In the genomic region with DNA sequence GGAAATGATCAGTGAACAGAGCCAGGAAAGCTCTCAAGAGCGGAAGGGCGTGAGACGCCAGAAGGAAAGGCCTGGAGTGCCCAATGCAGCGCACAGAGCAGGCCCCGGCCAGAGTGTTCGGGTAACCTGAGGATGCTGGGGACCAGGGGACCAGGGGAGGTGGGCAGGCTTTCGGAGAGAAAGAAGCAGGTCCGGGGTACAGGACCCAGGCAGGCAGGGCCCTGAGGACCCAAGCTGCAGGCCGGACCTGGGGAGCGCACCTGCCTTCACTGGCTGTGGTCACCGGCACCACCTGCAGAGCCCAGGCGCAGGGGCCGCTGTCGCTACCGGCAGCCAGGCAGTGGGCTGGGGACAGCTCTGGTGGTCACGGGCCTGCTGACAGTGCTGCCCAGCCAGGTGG, we compare ENCODE assay signal across 25 cellular contexts.
DNase-seq lines count a peak whose midpoint lies in the region; ATAC-seq, FAIRE-seq and TF ChIP-seq lines count a peak whose summit lies in the region.
"Had no signal": no experiment of that assay in that cellular context is flagged by ENCODE, and none has a peak within 500 bp of the region (broad histone marks: within the 10 kb centered on the region; RNA-seq: fewer than 3 reads in every experiment).

No MANE protein-coding gene starts in this region.

- no peaks in the 10 kb centered on the region for H3K9me3 ChIP-seq in K562 (replicated peaks; ENCODE audit: control insufficient read depth, insufficient read depth, low read depth, low read length)
- H3K9me3 ChIP-seq in trophoblast cell (ENCODE audit: insufficient read depth, low read depth, low read length) = peaks cover 16% of the 10 kb centered on the region

- peaks cover 14% of the 10 kb centered on the region for H3K36me3 Mint-ChIP-seq in memory B cell
- peaks cover 33% of the 10 kb centered on the region for H3K36me3 Mint-ChIP-seq in type B pancreatic cell

- in situ Hi-C loops in K562 (cut with MboI) = no loop called here

- TF ChIP-seq EP300 in K562 (IDR thresholded peaks at IDR 0.05; ENCODE audit: low read length) = no peak

- no peak overlapping the region for H2BK12ac ChIP-seq in trophoblast cell (ENCODE audit: low read length)

- 81% methylated on average over 7 of the region's 16 CpGs for WGBS in K562 (ENCODE audit: insufficient coverage, low coverage, missing lambda C conversion rate)
- WGBS in trophoblast cell (ENCODE audit: extremely low coverage, insufficient coverage, insufficient read length) = no CpG with 5 or more reads among the region's 16 CpGs

- H3K4me3 Mint-ChIP-seq in memory B cell = no peak overlapping the region
- H3K4me3 Mint-ChIP-seq in type B pancreatic cell = no peak overlapping the region
- H3K4me3 Mint-ChIP-seq: activated naive CD4-positive, alpha-beta T cell treated with anti-CD3 and anti-CD28 coated beads, Interleukin-2, amount 50 U/mL, for 24 hours; activated T-cell treated with anti-CD3 and anti-CD28 coated beads, Interleukin-2, amount 50 U/mL, for 24 hours; H9 had no signal

- H3K9ac ChIP-seq in K562 (ENCODE audit: insufficient read depth in 1 of 2, low read depth in 2 of 2, low read length in 2 of 2) (no peak overlapping the region; a peak in 1 of 4 replicates), trophoblast cell (ENCODE audit: low read length) (no peak overlapping the region)

- H2AK5ac ChIP-seq in trophoblast cell (ENCODE audit: low read length) = no peak overlapping the region

- FAIRE-seq in K562 (lab: Jason Lieb, UNC) = no peak

- H3K14ac ChIP-seq in trophoblast cell (ENCODE audit: low read length) = no peak overlapping the region

- H3K27ac Mint-ChIP-seq in memory B cell (peak overlapping the region; percentile 62), type B pancreatic cell (peak overlapping the region; percentile 12)
- H3K27ac Mint-ChIP-seq: activated T-cell treated with anti-CD3 and anti-CD28 coated beads, Interleukin-2, amount 50 U/mL, for 24 hours; H9 had no signal

- no peak overlapping the region for H2BK5ac ChIP-seq in trophoblast cell (ENCODE audit: low read depth, low read length, poor library complexity)

- no peak overlapping the region for H2BK120ac ChIP-seq in trophoblast cell (ENCODE audit: insufficient read depth, low read length, poor library complexity)

- H3K27me3 ChIP-seq in K562 (ENCODE audit: control insufficient read depth in 2 of 2, insufficient read depth in 2 of 2, low read length in 2 of 2) (no peaks in the 10 kb centered on the region), trophoblast cell (ENCODE audit: insufficient read depth, low read length) (no peaks in the 10 kb centered on the region)
- H3K27me3 ChIP-seq: foreskin keratinocyte had no signal

- no peak overlapping the region for H2AFZ ChIP-seq in K562 (ENCODE audit: low read depth, low read length)
- H2AFZ ChIP-seq in trophoblast cell (ENCODE audit: insufficient read depth, low read length, poor library complexity) = no peak overlapping the region

- H3K4me2 ChIP-seq in K562 (ENCODE audit: insufficient read depth, low read length) (no peak overlapping the region), trophoblast cell (ENCODE audit: low read length) (no peak overlapping the region)

- TF ChIP-seq RAD21 in K562 (CRISPR knock-in tag; conservative IDR thresholded peaks at IDR 0.05 in 1 of 2, IDR thresholded peaks at IDR 0.05 in 1 of 2) = no peak

- no peaks in the 10 kb centered on the region for H3K79me2 ChIP-seq in K562 (ENCODE audit: control insufficient read depth, insufficient read depth, low read length)
- no peaks in the 10 kb centered on the region for H3K79me2 ChIP-seq in trophoblast cell (ENCODE audit: control insufficient read depth, insufficient read depth, low read length, poor library complexity)

- H3K79me1 ChIP-seq in trophoblast cell (ENCODE audit: low read length) = no peaks in the 10 kb centered on the region

- no peak for ATAC-seq in Right ventricle myocardium superior (ENCODE audit: poor library complexity)
- ATAC-seq in left ventricle myocardium superior = no peak
- ATAC-seq in K562 = no peak
- no peak for ATAC-seq in memory B cell (ENCODE audit: low read depth)
- ATAC-seq: activated CD4-positive, CD25-positive, alpha-beta regulatory T cell treated with anti-CD3 and anti-CD28 coated beads, Interleukin-2, amount 50 U/mL, for 24 hours; foreskin keratinocyte had no signal

- no peaks in the 10 kb centered on the region for H3K9me1 ChIP-seq in K562 (ENCODE audit: control insufficient read depth, insufficient read depth, low read length)

- no peak overlapping the region for H3K27ac ChIP-seq in K562 (ENCODE audit: extremely low read depth, low read depth, low read length)
- no peak overlapping the region for H3K27ac ChIP-seq in trophoblast cell (ENCODE audit: low read depth, low read length)
- H3K27ac ChIP-seq: C4-2B, foreskin keratinocyte had no signal

- H3K36me3 ChIP-seq in K562 (ENCODE audit: control insufficient read depth, insufficient read depth, low read length) = peaks cover 19% of the 10 kb centered on the region; the same call in 2 of the 3 replicates
- H3K36me3 ChIP-seq in trophoblast cell (ENCODE audit: control insufficient read depth in 1 of 2, insufficient read depth in 2 of 2, low read length in 2 of 2) = peaks cover 18 to 22% of the 10 kb centered on the region in 2 experiments

- H4K8ac ChIP-seq in trophoblast cell (ENCODE audit: low read depth, low read length) = no peak overlapping the region

- POLR2A ChIA-PET in K562 (lab: Yijun Ruan, JAX) = no interaction called here

- H3K27me3 Mint-ChIP-seq in memory B cell (no peaks in the 10 kb centered on the region), type B pancreatic cell (no peaks in the 10 kb centered on the region)
- H3K27me3 Mint-ChIP-seq: activated naive CD4-positive, alpha-beta T cell treated with anti-CD3 and anti-CD28 coated beads, Interleukin-2, amount 50 U/mL, for 24 hours; activated T-cell treated with anti-CD3 and anti-CD28 coated beads, Interleukin-2, amount 50 U/mL, for 24 hours had no signal

- H3K4me1 Mint-ChIP-seq in memory B cell = peaks cover 8% of the 10 kb centered on the region
- H3K4me1 Mint-ChIP-seq in type B pancreatic cell (ENCODE audit: unreplicated experiment) = peaks cover 13% of the 10 kb centered on the region

- H3K4ac ChIP-seq in trophoblast cell (ENCODE audit: low read depth, low read length) = no peak overlapping the region

- no peak overlapping the region for H4K12ac ChIP-seq in trophoblast cell (ENCODE audit: low read depth, low read length)

- H3K4me1 ChIP-seq in K562 (replicated peaks in 1 of 2; ENCODE audit: control insufficient read depth in 2 of 2, insufficient read depth in 2 of 2, low read length in 2 of 2) (peaks cover 0 to 23% of the 10 kb centered on the region in 2 experiments; a peak in 2 of 5 replicates), trophoblast cell (ENCODE audit: control insufficient read depth in 1 of 2, insufficient read depth in 2 of 2, low read length in 2 of 2) (no peaks in the 10 kb centered on the region)
- H3K4me1 ChIP-seq: foreskin keratinocyte had no signal

- H3K4me3 ChIP-seq in K562 (no peak overlapping the region), trophoblast cell (ENCODE audit: low read depth, low read length) (no peak overlapping the region)

- no peak overlapping the region for H3K18ac ChIP-seq in trophoblast cell (ENCODE audit: low read length)

- H3K23ac ChIP-seq in trophoblast cell (ENCODE audit: low read length) = no peak overlapping the region

- no peaks in the 10 kb centered on the region for H3K9me3 Mint-ChIP-seq in memory B cell
- no peaks in the 10 kb centered on the region for H3K9me3 Mint-ChIP-seq in type B pancreatic cell
- H3K9me3 Mint-ChIP-seq: activated naive CD4-positive, alpha-beta T cell treated with anti-CD3 and anti-CD28 coated beads, Interleukin-2, amount 50 U/mL, for 24 hours; activated T-cell treated with anti-CD3 and anti-CD28 coated beads, Interleukin-2, amount 50 U/mL, for 24 hours had no signal

- peak; percentile 25 for DNase-seq in Right ventricle myocardium superior
- DNase-seq in left ventricle myocardium superior = no peak
- no peak for DNase-seq in K562 (ENCODE audit: extremely low read depth in 1 of 4, low spot score in 3 of 4)
- no peak for DNase-seq in memory B cell (ENCODE audit: low spot score in 2 of 2)
- no peak for DNase-seq in type B pancreatic cell (ENCODE audit: extremely low spot score, unreplicated experiment)
- DNase-seq in NOMO-1 treated with dmso at 0.1 percent for 144 hours (lab: John Stamatoyannopoulos, UW; ENCODE audit: unreplicated experiment) = no peak
- DNase-seq in activated gamma-delta T cell treated with Interleukin-2 at 50 U/mL for 16 hours = no peak
- no peak for DNase-seq in trophoblast cell
- DNase-seq: ACHN; activated CD8-positive, alpha-beta memory T cell treated with anti-CD3 and anti-CD28 coated beads for 24 hours; activated T-cell treated with anti-CD3 and anti-CD28 coated beads, Interleukin-2, amount 50 U/mL, for 24 hours; anterior cingulate cortex; central memory CD4-positive, alpha-beta T cell; DMS 273 treated with DMSO at 0.1 percent for 48 hours; effector CD4-positive, alpha-beta T cell; foreskin keratinocyte; H9; hippocampal formation; IMR-90; NCI-H1417 treated with DMSO at 0.1 percent for 48 hours; NCI-H2107; NCI-H524 treated with DMSO at 0.1 percent for 48 hours had no signal

- intact Hi-C loops in Right ventricle myocardium superior (cut with DNase I) (no loop called here), left ventricle myocardium superior (cut with micrococcal nuclease) (no loop called here), K562 (cut with micrococcal nuclease) (no loop called here)

- CTCF ChIA-PET in K562 (lab: Yijun Ruan, JAX; ENCODE audit: low intra/inter-chr PET ratio) = no interaction called here

- BruUV-seq in K562 (replicated peaks; lab: Mats Ljungman, UMichigan) = no TSS peak

- no peaks in the 10 kb centered on the region for H4K20me1 ChIP-seq in K562 (replicated peaks; ENCODE audit: control insufficient read depth, insufficient read depth, low read length)

- TF ChIP-seq POLR2A in K562 (conservative IDR thresholded peaks at IDR 0.05) = no peak

- H4K91ac ChIP-seq in trophoblast cell (ENCODE audit: low read depth, low read length) = no peak overlapping the region

- TF ChIP-seq CTCF in K562 (IDR thresholded peaks at IDR 0.05 in 2 of 3, conservative IDR thresholded peaks at IDR 0.05 in 1 of 3; ENCODE audit: insufficient read depth in 2 of 3, low read depth in 1 of 3, low read length in 3 of 3) (no peak), type B pancreatic cell (conservative IDR thresholded peaks at IDR 0.05) (no peak)

TF ChIP-seq in K562, 482 proteins besides CTCF, POLR2A, EP300 and RAD21 (continues in another document):
- TF ChIP-seq SUPT5H (IDR thresholded peaks at IDR 0.05) (no peak), POLR2G (IDR thresholded peaks at IDR 0.05; ENCODE audit: low read depth, low read length) (0 out of 2 replicates have a peak, but pooled peaks have one; percentile 30)
- TF ChIP-seq, protein P1, sequence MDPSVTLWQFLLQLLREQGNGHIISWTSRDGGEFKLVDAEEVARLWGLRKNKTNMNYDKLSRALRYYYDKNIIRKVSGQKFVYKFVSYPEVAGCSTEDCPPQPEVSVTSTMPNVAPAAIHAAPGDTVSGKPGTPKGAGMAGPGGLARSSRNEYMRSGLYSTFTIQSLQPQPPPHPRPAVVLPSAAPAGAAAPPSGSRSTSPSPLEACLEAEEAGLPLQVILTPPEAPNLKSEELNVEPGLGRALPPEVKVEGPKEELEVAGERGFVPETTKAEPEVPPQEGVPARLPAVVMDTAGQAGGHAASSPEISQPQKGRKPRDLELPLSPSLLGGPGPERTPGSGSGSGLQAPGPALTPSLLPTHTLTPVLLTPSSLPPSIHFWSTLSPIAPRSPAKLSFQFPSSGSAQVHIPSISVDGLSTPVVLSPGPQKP (CRISPR knock-in tag; IDR thresholded peaks at IDR 0.05) = no peak
